ENCODE assay signal across 22 cellular contexts in the genomic region with DNA sequence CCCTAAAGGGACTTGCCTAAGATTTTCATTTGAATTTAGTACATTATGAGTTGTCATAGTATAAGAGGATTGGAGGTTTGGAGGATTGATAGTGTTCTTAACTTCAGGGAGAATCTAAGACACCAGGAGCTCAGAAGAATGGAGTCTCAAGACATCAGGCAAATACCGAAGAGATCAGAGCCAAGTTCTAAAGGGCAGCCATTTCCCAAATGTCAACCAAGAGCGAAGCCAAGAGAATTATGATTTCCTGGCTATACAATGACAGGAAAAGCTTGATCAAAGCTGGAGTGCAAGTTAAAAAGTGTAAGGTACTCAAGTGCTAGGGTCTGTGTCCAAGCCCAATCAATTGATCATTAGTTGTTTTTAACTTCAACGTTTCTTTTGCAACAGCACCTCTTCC.
A peak's percentile ranks its signal among the peaks of the same experiment; 100 is the strongest.
DNase-seq lines count a peak whose midpoint lies in the region; ATAC-seq, FAIRE-seq and TF ChIP-seq lines count a peak whose summit lies in the region.
"Had no signal": no experiment of that assay in that cellular context is flagged by ENCODE, and none has a peak within 500 bp of the region (broad histone marks: within the 10 kb centered on the region; RNA-seq: fewer than 3 reads in every experiment).

No MANE protein-coding gene starts in this region.

- no peak overlapping the region for H4K91ac ChIP-seq in mesenchymal stem cell (ENCODE audit: low read length)

- H4K8ac ChIP-seq in mesenchymal stem cell (ENCODE audit: low read length): no peak overlapping the region

- H3K4me2 ChIP-seq in endothelial cell of umbilical vein (ENCODE audit: insufficient read depth, low read length) (peak overlapping the region; percentile 71), mesenchymal stem cell (ENCODE audit: low read length, poor library complexity, severe bottlenecking) (no peak overlapping the region), smooth muscle cell (peak overlapping the region; percentile 84)
- H3K4me2 ChIP-seq: A549, BLaER1 had no signal

- peak; percentile 87 for FAIRE-seq in endothelial cell of umbilical vein (lab: Jason Lieb, UNC)
- FAIRE-seq: A549, GM12891, GM18507, H54, HepG2 had no signal

- H2BK120ac ChIP-seq in mesenchymal stem cell (ENCODE audit: low read depth, low read length): no peak overlapping the region

- H3K4me3 ChIP-seq in adipocyte (ENCODE audit: low read length): no peak overlapping the region
- no peak overlapping the region for H3K4me3 ChIP-seq in endothelial cell of umbilical vein (replicated peaks in 1 of 3; ENCODE audit: insufficient read depth in 1 of 3, low read depth in 1 of 3, low read length in 3 of 3)
- no peak overlapping the region for H3K4me3 ChIP-seq in mesenchymal stem cell (ENCODE audit: insufficient read depth in 1 of 2, low read depth in 1 of 2, low read length in 2 of 2)
- peak overlapping the region; percentile 40 for H3K4me3 ChIP-seq in smooth muscle cell
- H3K4me3 ChIP-seq: A549, BLaER1 had no signal

- H3K9me3 ChIP-seq in adipocyte (ENCODE audit: control insufficient read depth, low read length) (no peaks in the 10 kb centered on the region), endothelial cell of umbilical vein (replicated peaks; ENCODE audit: control insufficient read depth, insufficient read depth, low read length) (no peaks in the 10 kb centered on the region), mesenchymal stem cell (ENCODE audit: control insufficient read depth, low read length) (no peaks in the 10 kb centered on the region), smooth muscle cell (replicated peaks; ENCODE audit: low read depth) (no peaks in the 10 kb centered on the region)
- H3K9me3 ChIP-seq: A549, BLaER1 had no signal

- H2AK5ac ChIP-seq in mesenchymal stem cell (ENCODE audit: low read length, severe bottlenecking): no peak overlapping the region

- peaks cover 48% of the 10 kb centered on the region for H3F3A ChIP-seq in smooth muscle cell (ENCODE audit: low read depth)

- H3K18ac ChIP-seq in mesenchymal stem cell (ENCODE audit: low read depth in 1 of 2, low read length in 2 of 2): no peak overlapping the region

- H3K79me2 ChIP-seq in endothelial cell of umbilical vein (ENCODE audit: control insufficient read depth, insufficient read depth, low read length) (no peaks in the 10 kb centered on the region), smooth muscle cell (ENCODE audit: low read depth) (no peaks in the 10 kb centered on the region)

- no peak overlapping the region for H3K23ac ChIP-seq in mesenchymal stem cell (ENCODE audit: low read length in 2 of 2)

- no peaks in the 10 kb centered on the region for H3K79me1 ChIP-seq in mesenchymal stem cell (replicated peaks; ENCODE audit: low read length, poor library complexity, severe bottlenecking)

- peaks cover 25% of the 10 kb centered on the region for H3K4me1 ChIP-seq in adipocyte (ENCODE audit: control insufficient read depth, insufficient read depth, low read length)
- peaks cover 33% of the 10 kb centered on the region for H3K4me1 ChIP-seq in endothelial cell of umbilical vein (ENCODE audit: control insufficient read depth, extremely low read depth, insufficient read depth, low read length)
- H3K4me1 ChIP-seq in mesenchymal stem cell (ENCODE audit: control insufficient read depth, insufficient read depth, low read depth, low read length): peaks cover 1% of the 10 kb centered on the region
- H3K4me1 ChIP-seq in smooth muscle cell (ENCODE audit: low read depth): peaks cover 8% of the 10 kb centered on the region
- H3K4me1 ChIP-seq: BLaER1 had no signal

- CTCF ChIA-PET in endothelial cell of umbilical vein (lab: Charles Lee): interaction anchor here (0.6 to 2.5 kb wide), 8 partner anchors 8 to 287 kb away, joined by 3 to 7 read pairs (median 3); no protein-coding TSS in a partner anchor

- H3K27ac ChIP-seq in endothelial cell of umbilical vein (ENCODE audit: insufficient read depth, low read depth, low read length) (peak overlapping the region; percentile 92), mesenchymal stem cell (ENCODE audit: low read length, poor library complexity, severe bottlenecking) (no peak overlapping the region), smooth muscle cell (ENCODE audit: low read depth) (peak overlapping the region; percentile 89)
- H3K27ac ChIP-seq: BLaER1 had no signal

- H3K27me3 ChIP-seq in adipocyte (replicated peaks; ENCODE audit: control insufficient read depth, insufficient read depth, low read length) (no peaks in the 10 kb centered on the region), endothelial cell of umbilical vein (ENCODE audit: control insufficient read depth in 2 of 2, insufficient read depth in 2 of 2, low read length in 2 of 2) (no peaks in the 10 kb centered on the region), mesenchymal stem cell (ENCODE audit: control insufficient read depth in 1 of 2, insufficient read depth in 1 of 2, low read length in 2 of 2) (no peaks in the 10 kb centered on the region), smooth muscle cell (ENCODE audit: low read depth) (no peaks in the 10 kb centered on the region)
- H3K27me3 ChIP-seq: BLaER1 had no signal

- dilution Hi-C loops in endothelial cell of umbilical vein (cut with MboI; ENCODE audit: extremely low pct_ligation_motif_present, low sequenced_read_pairs): no loop called here

- BruUV-seq in endothelial cell of umbilical vein (replicated peaks; lab: Mats Ljungman, UMichigan): no TSS peak

- H2BK15ac ChIP-seq in mesenchymal stem cell (ENCODE audit: low read depth, poor library complexity, severe bottlenecking): no peak overlapping the region

- TF ChIP-seq CTCF in endothelial cell of umbilical vein (IDR thresholded peaks at IDR 0.05; ENCODE audit: extremely low read depth in 1 of 2, insufficient read depth in 1 of 2, low read depth in 1 of 2, low read length in 2 of 2) (no peak), smooth muscle cell (IDR thresholded peaks at IDR 0.05; ENCODE audit: borderline replicate concordance, insufficient read depth, poor library complexity, severe bottlenecking) (no peak)

- no peak overlapping the region for H2BK12ac ChIP-seq in mesenchymal stem cell (ENCODE audit: low read length in 2 of 2)

- H3K36me3 ChIP-seq in adipocyte (ENCODE audit: control insufficient read depth, insufficient read depth, low read length, severe bottlenecking): no peaks in the 10 kb centered on the region
- peaks cover 3 to 4% of the 10 kb centered on the region in 2 experiments for H3K36me3 ChIP-seq in endothelial cell of umbilical vein (ENCODE audit: control insufficient read depth in 2 of 2, extremely low read depth in 1 of 2, insufficient read depth in 2 of 2, low read length in 2 of 2)
- H3K36me3 ChIP-seq in mesenchymal stem cell (ENCODE audit: control insufficient read depth in 1 of 2, insufficient read depth in 2 of 2, low read depth in 1 of 2, low read length in 2 of 2): no peaks in the 10 kb centered on the region
- H3K36me3 ChIP-seq in smooth muscle cell (ENCODE audit: low read depth): no peaks in the 10 kb centered on the region
- H3K36me3 ChIP-seq: BLaER1 had no signal

- POLR2A ChIA-PET in endothelial cell of umbilical vein (lab: Charles Lee): interaction anchor here (1.0 kb wide), 1 partner anchor 41 kb away, joined by 3 read pairs; no protein-coding TSS in a partner anchor

- intact Hi-C loops in endothelial cell of umbilical vein (cut with micrococcal nuclease): loop anchor here (1.0 to 2.0 kb wide), 9 partner anchors 8 to 283 kb away; a partner anchor contains a TSS

- TF ChIP-seq POLR2A in endothelial cell of umbilical vein (IDR thresholded peaks at IDR 0.05; ENCODE audit: low read depth, low read length): peak; percentile 46

- peak overlapping the region; percentile 72 for H3K9ac ChIP-seq in adipocyte (ENCODE audit: low read length)
- H3K9ac ChIP-seq in endothelial cell of umbilical vein (replicated peaks; ENCODE audit: extremely low read depth, insufficient read depth, low read length): peak overlapping the region; percentile 73
- H3K9ac ChIP-seq in mesenchymal stem cell (ENCODE audit: low read length): peak overlapping the region; percentile 80
- H3K9ac ChIP-seq in smooth muscle cell (ENCODE audit: low read depth): peak overlapping the region; percentile 62
- H3K9ac ChIP-seq: BLaER1 had no signal

- no peak for ATAC-seq in GM18502 (IDR thresholded peaks at IDR 0.05; ENCODE audit: poor library complexity, unreplicated experiment)
- ATAC-seq: A549, HepG2, PC-3 had no signal

- 75% methylated on average over 3 of the region's 3 CpGs for WGBS in mesenchymal stem cell
- 93% methylated on average over 3 of the region's 3 CpGs for WGBS in smooth muscle cell (ENCODE audit: low lambda C conversion rate)

- H2AFZ ChIP-seq in endothelial cell of umbilical vein (ENCODE audit: low read depth, low read length) (no peak overlapping the region), mesenchymal stem cell (ENCODE audit: low read depth, low read length) (no peak overlapping the region), smooth muscle cell (ENCODE audit: low read depth) (no peak overlapping the region)

- H4K20me1 ChIP-seq in endothelial cell of umbilical vein (replicated peaks; ENCODE audit: control insufficient read depth, extremely low read depth, insufficient read depth, low read length): no peaks in the 10 kb centered on the region
- H4K20me1 ChIP-seq in smooth muscle cell (ENCODE audit: low read depth): no peaks in the 10 kb centered on the region
- H4K20me1 ChIP-seq: BLaER1 had no signal

- DNase-seq in adipocyte (ENCODE audit: low read depth): no peak
- DNase-seq in endothelial cell of umbilical vein (ENCODE audit: low read depth, low spot score): peak; percentile 83
- no peak for DNase-seq in mesenchymal stem cell
- no peak for DNase-seq in smooth muscle cell (lab: John Stamatoyannopoulos, UW; ENCODE audit: unreplicated experiment)
- DNase-seq in NCI-H187 (lab: John Stamatoyannopoulos, UW): no peak
- no peak for DNase-seq in activated naive CD4-positive, alpha-beta T cell treated with anti-CD3 and anti-CD28 coated beads, Interleukin-2, amount 50 U/mL, for 16 hours
- DNase-seq: CD8-positive, alpha-beta memory T cell; DMS53; KG1; NCI-H187 treated with DMSO at 0.1 percent for 48 hours; NCI-H345; NCI-H524 treated with DMSO at 0.1 percent for 48 hours; PC-3; RPMI8226; SHP77 treated with DMSO at 0.1 percent for 48 hours had no signal

- H3K14ac ChIP-seq in mesenchymal stem cell (ENCODE audit: low read length in 2 of 2): no peak overlapping the region

- H3K4ac ChIP-seq in mesenchymal stem cell (ENCODE audit: low read depth in 1 of 2, low read length in 2 of 2): no peak overlapping the region

- no peak overlapping the region for H2BK5ac ChIP-seq in mesenchymal stem cell (ENCODE audit: low read depth, low read length, poor library complexity, severe bottlenecking)

- H3K9me1 ChIP-seq in endothelial cell of umbilical vein (replicated peaks; ENCODE audit: control insufficient read depth, extremely low read depth, insufficient read depth, low read length): no peaks in the 10 kb centered on the region

TF ChIP-seq in endothelial cell of umbilical vein, 7 proteins besides CTCF, POLR2A, EP300 and RAD21:
- TF ChIP-seq POLR2AphosphoS5 (IDR thresholded peaks at IDR 0.05; ENCODE audit: insufficient read depth, low read depth, low read length) (peak; percentile 40), JUN (IDR thresholded peaks at IDR 0.05; ENCODE audit: borderline replicate concordance, insufficient read depth, insufficient read length, low read depth) (peak; percentile 11), MYC (IDR thresholded peaks at IDR 0.05; ENCODE audit: low read depth, low read length) (no peak), GATA2 (IDR thresholded peaks at IDR 0.05; ENCODE audit: insufficient read depth, insufficient read length, low read depth, low read length) (peak; percentile 25)
